ENCODE assay signal across 1 cellular context in genomic region chr5:178730940-178731265, GRCh38.
TF ChIP-seq lines count a peak whose summit lies in the region.

No MANE protein-coding gene starts in this region.

TF ChIP-seq in H1, 55 proteins besides CTCF, POLR2A, EP300 and RAD21 (continued from another document):
- TF ChIP-seq E2F6 (IDR thresholded peaks at IDR 0.05) (no peak), BACH1 (IDR thresholded peaks at IDR 0.05; ENCODE audit: low read length) (no peak), BCL11A (IDR thresholded peaks at IDR 0.05; ENCODE audit: low read depth in 2 of 2, low read length in 2 of 2) (no peak), EGR1 (IDR thresholded peaks at IDR 0.05; ENCODE audit: borderline replicate concordance, low read depth, low read length) (no peak), SIX5 (IDR thresholded peaks at IDR 0.05; ENCODE audit: low read depth, low read length) (no peak), MAX (IDR thresholded peaks at IDR 0.05) (no peak), TAF7 (optimal IDR thresholded peaks at IDR 0.05; ENCODE audit: borderline replicate concordance, low read depth, low read length) (no peak), KDM5A (IDR thresholded peaks at IDR 0.05; ENCODE audit: low read length) (no peak), TCF12 (IDR thresholded peaks at IDR 0.05; ENCODE audit: low read depth, low read length) (no peak)
